10 cellular contexts compared by ENCODE assay signal in genomic region chr3:31247850-31248618, GRCh38.
DNase-seq lines count a peak whose midpoint lies in the region; ATAC-seq and TF ChIP-seq lines count a peak whose summit lies in the region.
"Had no signal": no experiment of that assay in that cellular context is flagged by ENCODE, and none has a peak within 500 bp of the region (broad histone marks: within the 10 kb centered on the region; RNA-seq: fewer than 3 reads in every experiment).

No MANE protein-coding gene starts in this region.

- H3K27ac Mint-ChIP-seq in MCF 10A (ENCODE audit: low read depth, unreplicated experiment) = no peak overlapping the region
- H3K27ac Mint-ChIP-seq in HFFc6 = no peak overlapping the region
- H3K27ac Mint-ChIP-seq: activated naive CD4-positive, alpha-beta T cell treated with anti-CD3 and anti-CD28 coated beads, Interleukin-2, amount 50 U/mL, for 24 hours had no signal

- POLR2A ChIA-PET in MCF 10A (lab: Yijun Ruan, JAX) = interaction anchor here (1.4 kb wide), 1 partner anchor 12 kb away, joined by 4 read pairs; no protein-coding TSS in a partner anchor

- BruUV-seq in MCF 10A (replicated peaks; lab: Mats Ljungman, UMichigan) = no TSS peak

- DNase-seq in GM12865 (ENCODE audit: low read depth) = peak; percentile 84
- DNase-seq in MCF 10A (ENCODE audit: unreplicated experiment) = peak; percentile 48
- DNase-seq in DMS114 treated with DMSO at 0.1 percent for 48 hours (lab: John Stamatoyannopoulos, UW; ENCODE audit: unreplicated experiment) = no peak
- no peak for DNase-seq in ecto neural progenitor cell (ENCODE audit: low spot score)
- DNase-seq in activated CD4-positive, CD25-positive, alpha-beta regulatory T cell treated with anti-CD3 and anti-CD28 coated beads, Interleukin-2, amount 50 U/mL, for 72 hours = no peak
- DNase-seq in HFFc6 = no peak
- DNase-seq: NCI-H2227 treated with DMSO at 0.1 percent for 48 hours had no signal

- intact Hi-C loops in MCF 10A (cut with micrococcal nuclease) = no loop called here

- H3K4me3 Mint-ChIP-seq in MCF 10A (ENCODE audit: unreplicated experiment) (no peak overlapping the region), HFFc6 (no peak overlapping the region)
- H3K4me3 Mint-ChIP-seq: activated naive CD4-positive, alpha-beta T cell treated with anti-CD3 and anti-CD28 coated beads, Interleukin-2, amount 50 U/mL, for 24 hours had no signal

- peak overlapping the region; percentile 40 for H3K4me3 ChIP-seq in GM12865 (ENCODE audit: low read depth, low read length)

- H3K27me3 Mint-ChIP-seq in MCF 10A (ENCODE audit: insufficient read depth, unreplicated experiment) (no peaks in the 10 kb centered on the region), HFFc6 (ENCODE audit: insufficient read depth) (no peaks in the 10 kb centered on the region; the same call in 1 of the 2 replicates)
- H3K27me3 Mint-ChIP-seq: activated naive CD4-positive, alpha-beta T cell treated with anti-CD3 and anti-CD28 coated beads, Interleukin-2, amount 50 U/mL, for 24 hours had no signal

- peak; percentile 39 for ATAC-seq in GM21390 (IDR thresholded peaks at IDR 0.05; ENCODE audit: unreplicated experiment)
- peak; percentile 63 for ATAC-seq in HG03460 (IDR thresholded peaks at IDR 0.05; ENCODE audit: unreplicated experiment)

- no peak for TF ChIP-seq CTCF in GM12865 (IDR thresholded peaks at IDR 0.05; ENCODE audit: insufficient read depth, low read depth, low read length, missing control alignments)
- TF ChIP-seq CTCF in MCF 10A (IDR thresholded peaks at IDR 0.05; ENCODE audit: unreplicated experiment) = no peak
- no peak for TF ChIP-seq CTCF in HFFc6 (IDR thresholded peaks at IDR 0.05)

- H3K36me3 Mint-ChIP-seq in MCF 10A (ENCODE audit: insufficient read depth, unreplicated experiment) = no peaks in the 10 kb centered on the region
- H3K36me3 Mint-ChIP-seq in HFFc6 (ENCODE audit: low read depth) = peaks cover 5% of the 10 kb centered on the region; the same call in 1 of the 2 replicates

- CTCF ChIA-PET in MCF 10A (lab: Yijun Ruan, JAX) = no interaction called here

- H3K9me3 Mint-ChIP-seq in MCF 10A (ENCODE audit: unreplicated experiment) (peaks cover 7% of the 10 kb centered on the region), HFFc6 (no peaks in the 10 kb centered on the region)
- H3K9me3 Mint-ChIP-seq: activated naive CD4-positive, alpha-beta T cell treated with anti-CD3 and anti-CD28 coated beads, Interleukin-2, amount 50 U/mL, for 24 hours had no signal

- H3K4me1 Mint-ChIP-seq in MCF 10A (ENCODE audit: insufficient read depth, unreplicated experiment) (peaks cover 5% of the 10 kb centered on the region), HFFc6 (ENCODE audit: low read depth) (peaks cover 20% of the 10 kb centered on the region)

Comparison
In these comparisons a context has a peak if more than half of its experiments do, and no peak if none do; other contexts are left out.
1. DNase-seq: peak in GM12865 (single experiment) and MCF 10A (single experiment); none in DMS114 treated with DMSO at 0.1 percent for 48 hours (single experiment), ecto neural progenitor cell (single experiment), activated CD4-positive, CD25-positive, alpha-beta regulatory T cell treated with anti-CD3 and anti-CD28 coated beads, Interleukin-2, amount 50 U/mL, for 72 hours (single experiment) and HFFc6 (single experiment).